ENCODE assay signal across 1 cellular context in genomic region chr2:12456293-12457151, GRCh38.
TF ChIP-seq lines count a peak whose summit lies in the region.

No MANE protein-coding gene starts in this region.

TF ChIP-seq in K562, 482 proteins besides CTCF, POLR2A, EP300 and RAD21 (continued from another document and continues in another):
- TF ChIP-seq CHAMP1 (IDR thresholded peaks at IDR 0.05), result peak; percentile 86
- peak; percentile 39; the same call in 1 of the 2 replicates for TF ChIP-seq FOSL1 (tag; conservative IDR thresholded peaks at IDR 0.05)
- no peak for TF ChIP-seq ZNF133 (CRISPR knock-in tag; IDR thresholded peaks at IDR 0.05)
- TF ChIP-seq UBTF (IDR thresholded peaks at IDR 0.05; ENCODE audit: borderline replicate concordance in 1 of 2, low read depth in 2 of 2, low read length in 2 of 2), result no peak
- no peak for TF ChIP-seq BHLHE40 (IDR thresholded peaks at IDR 0.05; ENCODE audit: low read length)
- TF ChIP-seq NFRKB (IDR thresholded peaks at IDR 0.05; ENCODE audit: low read depth), result peak; percentile 56
- no peak for TF ChIP-seq MBD2 (IDR thresholded peaks at IDR 0.05; ENCODE audit: borderline replicate concordance, low read depth)
- no peak for TF ChIP-seq ZNF174 (CRISPR knock-in tag; IDR thresholded peaks at IDR 0.05)
- no peak for TF ChIP-seq NR0B1 (IDR thresholded peaks at IDR 0.05; ENCODE audit: partially characterized antibody)
- TF ChIP-seq GABPB2 (CRISPR knock-in tag; conservative IDR thresholded peaks at IDR 0.05), result no peak
- no peak for TF ChIP-seq ELK3 (CRISPR knock-in tag; IDR thresholded peaks at IDR 0.05)
- TF ChIP-seq ZBTB40 (IDR thresholded peaks at IDR 0.05), result 0 out of 2 replicates have a peak, but pooled peaks have one; percentile 29
- TF ChIP-seq ZBTB40 (CRISPR knock-in tag; IDR thresholded peaks at IDR 0.05), result no peak
- TF ChIP-seq FUS (optimal IDR thresholded peaks at IDR 0.05; ENCODE audit: low read depth, low read length), result no peak
- 0 out of 2 replicates have a peak, but pooled peaks have one; percentile 14 for TF ChIP-seq CBFA2T3 (IDR thresholded peaks at IDR 0.05)
- no peak for TF ChIP-seq NELFE (IDR thresholded peaks at IDR 0.05; ENCODE audit: insufficient read depth, insufficient read length)
- no peak for TF ChIP-seq SIRT6 (IDR thresholded peaks at IDR 0.05; ENCODE audit: low read depth, low read length)
- TF ChIP-seq ZNF407 (IDR thresholded peaks at IDR 0.05; ENCODE audit: low read depth), result no peak
- TF ChIP-seq ZNF282 (CRISPR knock-in tag; IDR thresholded peaks at IDR 0.05), result no peak
- no peak for TF ChIP-seq ZNF134 (CRISPR knock-in tag; conservative IDR thresholded peaks at IDR 0.05)
- no peak for TF ChIP-seq DMBX1 (CRISPR knock-in tag; IDR thresholded peaks at IDR 0.05; ENCODE audit: borderline replicate concordance)
- no peak for TF ChIP-seq YY1 (IDR thresholded peaks at IDR 0.05; ENCODE audit: borderline replicate concordance in 1 of 3, control insufficient read depth in 1 of 3, extremely low read depth in 1 of 3, insufficient read depth in 3 of 3, insufficient read length in 1 of 3, insufficient replicate concordance in 2 of 3, low read depth in 1 of 3, low read length in 2 of 3)
- no peak for TF ChIP-seq YBX1 (IDR thresholded peaks at IDR 0.05)
- no peak for TF ChIP-seq RUNX1 (IDR thresholded peaks at IDR 0.05; ENCODE audit: low read depth)
- TF ChIP-seq TFAP4 (CRISPR knock-in tag; IDR thresholded peaks at IDR 0.05; ENCODE audit: borderline replicate concordance), result 0 out of 2 replicates have a peak, but pooled peaks have one; percentile 15
- no peak for TF ChIP-seq ZNF354B (CRISPR knock-in tag; IDR thresholded peaks at IDR 0.05)
- TF ChIP-seq U2AF1 (optimal IDR thresholded peaks at IDR 0.05; ENCODE audit: low read depth, low read length), result no peak
- no peak for TF ChIP-seq TCF7L2 (IDR thresholded peaks at IDR 0.05; ENCODE audit: low read depth, low read length)
